ENCODE assay signal across 8 cellular contexts in genomic region chr2:6917761-6918421, GRCh38. TPM values are rescaled to one million over a fixed set of nuclear protein-coding genes. Genes with fewer than 3 reads are reported as not detected.
DNase-seq lines count a peak whose midpoint lies in the region; ATAC-seq lines count a peak whose summit lies in the region.

No MANE protein-coding gene starts in this region.

- peak; percentile 70 for DNase-seq in activated effector memory CD4-positive, alpha-beta T cell treated with anti-CD3 and anti-CD28 coated beads, Interleukin-2, amount 50 U/mL, for 16 hours
- DNase-seq in activated effector memory CD4-positive, alpha-beta T cell treated with Interleukin-2 at 50 U/mL for 16 hours, result no peak
- peak; percentile 32 for DNase-seq in activated naive CD8-positive, alpha-beta T cell treated with anti-CD3 and anti-CD28 coated beads for 36 hours
- DNase-seq in immature natural killer cell (peak in 1 of 3 donors; percentile 13), NCI-H1694 treated with DMSO at 0.1 percent for 48 hours (lab: John Stamatoyannopoulos, UW) (no peak)
- DNase-seq in stimulated activated naive B cell treated with anti-CD40 and anti-IgM and Interleukin-4, amounts not matched to agents 10 μg/mL and 1 μg/mL and 100 μg/mL, for 72 hours, result no peak

- H3K27ac Mint-ChIP-seq in activated naive CD8-positive, alpha-beta T cell treated with anti-CD3 and anti-CD28 coated beads for 36 hours, result peak overlapping the region; percentile 76
- H3K27ac Mint-ChIP-seq in immature natural killer cell, result no peak overlapping the region
- H3K27ac Mint-ChIP-seq in stimulated activated naive B cell treated with anti-CD40 and anti-IgM and Interleukin-4, amounts not matched to agents 10 μg/mL and 1 μg/mL and 100 μg/mL, for 72 hours, result no peak overlapping the region

- peaks cover 8% of the 10 kb centered on the region for H3K9me3 Mint-ChIP-seq in activated naive CD8-positive, alpha-beta T cell treated with anti-CD3 and anti-CD28 coated beads for 36 hours
- no peaks in the 10 kb centered on the region for H3K9me3 Mint-ChIP-seq in immature natural killer cell
- no peaks in the 10 kb centered on the region for H3K9me3 Mint-ChIP-seq in stimulated activated naive B cell treated with anti-CD40 and anti-IgM and Interleukin-4, amounts not matched to agents 10 μg/mL and 1 μg/mL and 100 μg/mL, for 72 hours

- peak overlapping the region; percentile 87 for H3K4me3 Mint-ChIP-seq in activated naive CD8-positive, alpha-beta T cell treated with anti-CD3 and anti-CD28 coated beads for 36 hours
- peak overlapping the region; percentile 60 to 78 (median 71) for H3K4me3 Mint-ChIP-seq in immature natural killer cell
- peak overlapping the region; percentile 57 to 72 for H3K4me3 Mint-ChIP-seq in stimulated activated naive B cell treated with anti-CD40 and anti-IgM and Interleukin-4, amounts not matched to agents 10 μg/mL and 1 μg/mL and 100 μg/mL, for 72 hours

- no peaks in the 10 kb centered on the region for H3K27me3 Mint-ChIP-seq in activated naive CD8-positive, alpha-beta T cell treated with anti-CD3 and anti-CD28 coated beads for 36 hours
- peaks cover 0 to 7% (median 3%) of the 10 kb centered on the region in 3 donors for H3K27me3 Mint-ChIP-seq in immature natural killer cell (ENCODE audit: low read depth in 3 of 3)
- H3K27me3 Mint-ChIP-seq in stimulated activated naive B cell treated with anti-CD40 and anti-IgM and Interleukin-4, amounts not matched to agents 10 μg/mL and 1 μg/mL and 100 μg/mL, for 72 hours, result peaks cover 26 to 43% of the 10 kb centered on the region in 2 donors

- peaks cover 70% of the 10 kb centered on the region for H3K4me1 Mint-ChIP-seq in activated naive CD8-positive, alpha-beta T cell treated with anti-CD3 and anti-CD28 coated beads for 36 hours
- peaks cover 51 to 67% of the 10 kb centered on the region in 2 donors for H3K4me1 Mint-ChIP-seq in immature natural killer cell
- H3K4me1 Mint-ChIP-seq in stimulated activated naive B cell treated with anti-CD40 and anti-IgM and Interleukin-4, amounts not matched to agents 10 μg/mL and 1 μg/mL and 100 μg/mL, for 72 hours, result peaks cover 9 to 17% of the 10 kb centered on the region in 2 donors

- peaks cover 49% of the 10 kb centered on the region for H3K36me3 Mint-ChIP-seq in activated naive CD8-positive, alpha-beta T cell treated with anti-CD3 and anti-CD28 coated beads for 36 hours
- peaks cover 0 to 4% (median 4%) of the 10 kb centered on the region in 3 donors for H3K36me3 Mint-ChIP-seq in immature natural killer cell
- H3K36me3 Mint-ChIP-seq in stimulated activated naive B cell treated with anti-CD40 and anti-IgM and Interleukin-4, amounts not matched to agents 10 μg/mL and 1 μg/mL and 100 μg/mL, for 72 hours, result peaks cover 0 to 2% of the 10 kb centered on the region in 2 donors

- peak; percentile 24 for ATAC-seq in HG03280 (IDR thresholded peaks at IDR 0.05; ENCODE audit: unreplicated experiment)
- peak; percentile 33 to 36 for ATAC-seq in stimulated activated naive B cell treated with anti-CD40 and anti-IgM and Interleukin-4, amounts not matched to agents 10 μg/mL and 1 μg/mL and 100 μg/mL, for 72 hours (replicated peaks)
- no peak for ATAC-seq in HG02852 (IDR thresholded peaks at IDR 0.05; ENCODE audit: unreplicated experiment)

RNA-seq across cellular contexts. Expression of gene RNF144A, which starts 0.7 kb away (rescaled TPM):
- total RNA-seq in activated naive CD8-positive, alpha-beta T cell treated with anti-CD3 and anti-CD28 coated beads for 36 hours, result 10 to 100 TPM; 29.7 to 31.4 TPM
- 1 to 10 TPM; 6.4 to 9.1 (median 7.7) TPM for polyA plus RNA-seq in immature natural killer cell

RNA-seq across cellular contexts. Expression of gene RSAD2, which starts 40.3 kb away (rescaled TPM):
- total RNA-seq in activated naive CD8-positive, alpha-beta T cell treated with anti-CD3 and anti-CD28 coated beads for 36 hours, result 10 to 100 TPM in 1 of 2 experiments, 1 to 10 TPM in 1; 9.2 to 10.0 TPM
- polyA plus RNA-seq in immature natural killer cell, result 10 to 100 TPM in 1 of 3 donors, 1 to 10 TPM in 2; 1.2 to 16.5 (median 5.8) TPM

RNA-seq across cellular contexts. Expression of gene CMPK2, which starts 52.2 kb away (rescaled TPM):
- total RNA-seq in activated naive CD8-positive, alpha-beta T cell treated with anti-CD3 and anti-CD28 coated beads for 36 hours, result 10 to 100 TPM; 11.8 to 13.2 TPM
- 10 to 100 TPM in 1 of 3 donors, 1 to 10 TPM in 2; 5.2 to 10.9 (median 8.0) TPM for polyA plus RNA-seq in immature natural killer cell

Comparison
In these comparisons a context has a peak if more than half of its experiments do, and no peak if none do; other contexts are left out.
1. DNase-seq: peak in activated effector memory CD4-positive, alpha-beta T cell treated with anti-CD3 and anti-CD28 coated beads, Interleukin-2, amount 50 U/mL, for 16 hours (single experiment) and activated naive CD8-positive, alpha-beta T cell treated with anti-CD3 and anti-CD28 coated beads for 36 hours (single experiment); none in activated effector memory CD4-positive, alpha-beta T cell treated with Interleukin-2 at 50 U/mL for 16 hours (single experiment), stimulated activated naive B cell treated with anti-CD40 and anti-IgM and Interleukin-4, amounts not matched to agents 10 μg/mL and 1 μg/mL and 100 μg/mL, for 72 hours (single experiment) and NCI-H1694 treated with DMSO at 0.1 percent for 48 hours (single experiment).
2. Peak in every context shown above with its lines, with median percentiles within 50 percentile points of each other: H3K4me3 Mint-ChIP-seq.